Comparison of ENCODE assay signal across 19 cellular contexts in genomic region chr9:1580215-1580614, GRCh38.
DNase-seq lines count a peak whose midpoint lies in the region; ATAC-seq and FAIRE-seq lines count a peak whose summit lies in the region.
"Had no signal": no experiment of that assay in that cellular context is flagged by ENCODE, and none has a peak within 500 bp of the region (broad histone marks: within the 10 kb centered on the region; RNA-seq: fewer than 3 reads in every experiment).

No MANE protein-coding gene starts in this region.

- intact Hi-C loops in cardiac septum (cut with DNase I), result no loop called here

- FAIRE-seq in GM18507 (lab: Jason Lieb, UNC), result peak; percentile 78
- FAIRE-seq: colon, D721Med had no signal

- DNase-seq in GM18507 (ENCODE audit: extremely low spot score, insufficient read length, low read depth) (no peak), cardiac septum (ENCODE audit: low spot score) (no peak), OCI-M2 (lab: John Stamatoyannopoulos, UW; ENCODE audit: unreplicated experiment) (no peak), NCI-H774 (lab: John Stamatoyannopoulos, UW) (no peak)
- DNase-seq in T-helper 2 cell treated with Interferon-gamma antibody and Interleukin-4, amounts not matched to agents 5 μg/mL and 100 μg/mL, for 36 hours (ENCODE audit: low spot score), result no peak
- DNase-seq: activated CD4-positive, alpha-beta T cell treated with anti-CD3 and anti-CD28 coated beads for 4 hours; anterior cingulate cortex; GOT3; left colon; NCI-H1694 treated with DMSO at 0.1 percent for 48 hours; NCI-H69; thyroid gland had no signal

- ATAC-seq in GM19452 (IDR thresholded peaks at IDR 0.05; ENCODE audit: unreplicated experiment) (peak; percentile 96), HG02759 (IDR thresholded peaks at IDR 0.05; ENCODE audit: unreplicated experiment) (peak; percentile 83), HG03378 (IDR thresholded peaks at IDR 0.05; ENCODE audit: unreplicated experiment) (peak; percentile 91)
- ATAC-seq: left colon had no signal

- H3K9me3 Mint-ChIP-seq in T-helper 2 cell treated with Interferon-gamma antibody and Interleukin-4, amounts not matched to agents 5 μg/mL and 100 μg/mL, for 36 hours, result peaks cover 5% of the 10 kb centered on the region
- H3K9me3 Mint-ChIP-seq: T-helper 1 cell treated with Interleukin-12 subunit alpha and Interleukin-12 subunit beta and Interleukin-4 antibody, amounts not matched to agents 30 μg/mL and 1 μg/mL, for 36 hours had no signal

- no peaks in the 10 kb centered on the region for H3K4me1 Mint-ChIP-seq in T-helper 2 cell treated with Interferon-gamma antibody and Interleukin-4, amounts not matched to agents 5 μg/mL and 100 μg/mL, for 36 hours (ENCODE audit: low read depth)

- no peak overlapping the region for H3K4me3 Mint-ChIP-seq in T-helper 2 cell treated with Interferon-gamma antibody and Interleukin-4, amounts not matched to agents 5 μg/mL and 100 μg/mL, for 36 hours
- H3K4me3 Mint-ChIP-seq: T-helper 1 cell treated with Interleukin-12 subunit alpha and Interleukin-12 subunit beta and Interleukin-4 antibody, amounts not matched to agents 30 μg/mL and 1 μg/mL, for 36 hours had no signal

- H3K27ac Mint-ChIP-seq in T-helper 2 cell treated with Interferon-gamma antibody and Interleukin-4, amounts not matched to agents 5 μg/mL and 100 μg/mL, for 36 hours, result no peak overlapping the region
- H3K27ac Mint-ChIP-seq: progenitor cell of endocrine pancreas; T-helper 1 cell treated with Interleukin-12 subunit alpha and Interleukin-12 subunit beta and Interleukin-4 antibody, amounts not matched to agents 30 μg/mL and 1 μg/mL, for 36 hours had no signal

- no peaks in the 10 kb centered on the region for H3K27me3 Mint-ChIP-seq in T-helper 2 cell treated with Interferon-gamma antibody and Interleukin-4, amounts not matched to agents 5 μg/mL and 100 μg/mL, for 36 hours (ENCODE audit: low read depth)
- H3K27me3 Mint-ChIP-seq: progenitor cell of endocrine pancreas had no signal

- H3K36me3 Mint-ChIP-seq in T-helper 2 cell treated with Interferon-gamma antibody and Interleukin-4, amounts not matched to agents 5 μg/mL and 100 μg/mL, for 36 hours (ENCODE audit: low read depth), result no peaks in the 10 kb centered on the region
